2 cellular contexts compared by ENCODE assay signal in genomic region chrX:29359276-29359675, GRCh38.
TF ChIP-seq lines count a peak whose summit lies in the region.

No MANE protein-coding gene starts in this region.

TF ChIP-seq in HepG2, 621 proteins besides CTCF, POLR2A, EP300 and RAD21:
- TF ChIP-seq JUN (CRISPR knock-in tag; IDR thresholded peaks at IDR 0.05) (no peak), HNF4A (CRISPR knock-in tag; IDR thresholded peaks at IDR 0.05) (no peak), DDIT3 (CRISPR knock-in tag; IDR thresholded peaks at IDR 0.05) (no peak), RBAK (CRISPR knock-in tag; IDR thresholded peaks at IDR 0.05) (no peak), ZNF121 (CRISPR knock-in tag; IDR thresholded peaks at IDR 0.05) (no peak), FOXO1 (CRISPR knock-in tag; IDR thresholded peaks at IDR 0.05) (no peak), PHF20 (CRISPR knock-in tag; IDR thresholded peaks at IDR 0.05) (no peak), SAFB2 (CRISPR knock-in tag; IDR thresholded peaks at IDR 0.05; ENCODE audit: borderline replicate concordance, low read depth) (no peak), DR1 (CRISPR knock-in tag; IDR thresholded peaks at IDR 0.05) (no peak), ZBTB1 (CRISPR knock-in tag; IDR thresholded peaks at IDR 0.05; ENCODE audit: borderline replicate concordance) (no peak), FIP1L1 (IDR thresholded peaks at IDR 0.05; ENCODE audit: borderline replicate concordance, insufficient read depth, low read depth, low read length) (no peak), PLSCR1 (CRISPR knock-in tag; IDR thresholded peaks at IDR 0.05; ENCODE audit: borderline replicate concordance) (no peak), ZNF350 (CRISPR knock-in tag; IDR thresholded peaks at IDR 0.05; ENCODE audit: borderline replicate concordance, low read depth) (no peak), ZNF704 (CRISPR knock-in tag; IDR thresholded peaks at IDR 0.05; ENCODE audit: borderline replicate concordance) (no peak)

TF ChIP-seq in neural cell, 6 proteins besides CTCF, POLR2A, EP300 and RAD21:
- TF ChIP-seq TAF1 (IDR thresholded peaks at IDR 0.05; ENCODE audit: low read depth) (no peak), MXI1 (conservative IDR thresholded peaks at IDR 0.05; ENCODE audit: poor library complexity, severe bottlenecking) (no peak), EZH2 (IDR thresholded peaks at IDR 0.05; ENCODE audit: borderline replicate concordance, insufficient read depth, low read length, poor library complexity, severe bottlenecking) (no peak), REST (IDR thresholded peaks at IDR 0.05; ENCODE audit: borderline replicate concordance) (no peak), POLR2AphosphoS5 (IDR thresholded peaks at IDR 0.05) (no peak), SMC3 (conservative IDR thresholded peaks at IDR 0.05; ENCODE audit: poor library complexity) (no peak)
